In genomic region chr11:62427630-62428233, GRCh38 we compare ENCODE assay signal across 1 cellular context.
TF ChIP-seq lines count a peak whose summit lies in the region.

No MANE protein-coding gene starts in this region.

TF ChIP-seq in HEK293, 187 proteins besides CTCF, POLR2A, EP300 and RAD21 (continued from another document):
- TF ChIP-seq SCRT2 (tag by site-specific recombination; IDR thresholded peaks at IDR 0.05) (0 out of 2 replicates have a peak, but pooled peaks have one; percentile 13), ZNF416 (tag by site-specific recombination; IDR thresholded peaks at IDR 0.05) (no peak)
